Comparison of ENCODE assay signal across 9 cellular contexts in the genomic region with DNA sequence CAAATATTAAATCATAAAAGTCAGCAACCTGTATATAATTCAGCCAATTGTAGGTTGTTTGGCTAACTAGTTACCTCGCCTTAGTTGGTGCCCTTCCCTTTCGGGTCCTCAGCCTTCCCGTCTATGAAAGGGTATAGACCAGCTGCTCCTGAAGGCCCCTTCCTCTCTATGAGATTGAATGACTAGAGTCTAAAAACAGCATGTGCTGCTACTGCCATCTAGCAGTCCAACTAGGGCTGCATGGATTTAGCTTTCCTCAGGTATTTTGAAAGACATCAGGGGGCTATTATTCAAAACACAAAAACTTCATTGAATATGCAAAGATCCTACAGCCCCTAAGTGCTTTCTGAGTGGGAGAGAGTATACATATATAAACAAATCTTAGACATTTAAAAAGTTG. TPM values are rescaled to one million over a fixed set of nuclear protein-coding genes. Genes with fewer than 3 reads are reported as not detected.
DNase-seq lines count a peak whose midpoint lies in the region; ATAC-seq and TF ChIP-seq lines count a peak whose summit lies in the region.
"Had no signal": no experiment of that assay in that cellular context is flagged by ENCODE, and none has a peak within 500 bp of the region (broad histone marks: within the 10 kb centered on the region; RNA-seq: fewer than 3 reads in every experiment).

No MANE protein-coding gene starts in this region.

- POLR2A ChIA-PET in activated CD8-positive, alpha-beta T cell treated with anti-CD3 and anti-CD28 coated beads for 36 hours (lab: Charles Lee) = no interaction called here
- POLR2A ChIA-PET in activated CD8-positive, alpha-beta T cell treated with anti-CD3 and anti-CD28 coated beads, Interleukin-2, amount 10 ng/mL, durations not matched to agents 7 days and 5 days (lab: Charles Lee) = no interaction called here

- TF ChIP-seq CTCF in activated CD8-positive, alpha-beta T cell treated with anti-CD3 and anti-CD28 coated beads for 36 hours (IDR thresholded peaks at IDR 0.05) = peak; percentile 31

- peaks cover 2% of the 10 kb centered on the region for H3K9me3 Mint-ChIP-seq in activated CD8-positive, alpha-beta T cell treated with anti-CD3 and anti-CD28 coated beads for 36 hours
- H3K9me3 Mint-ChIP-seq in activated CD8-positive, alpha-beta T cell treated with anti-CD3 and anti-CD28 coated beads, Interleukin-2, amount 10 ng/mL, durations not matched to agents 7 days and 5 days (ENCODE audit: insufficient read depth) = no peaks in the 10 kb centered on the region
- no peaks in the 10 kb centered on the region for H3K9me3 Mint-ChIP-seq in activated T-helper 17 cell treated with anti-CD3 and anti-CD28 coated beads, Interleukin-2, amount 50 U/mL, for 72 hours

- H3K36me3 Mint-ChIP-seq in activated CD8-positive, alpha-beta T cell treated with anti-CD3 and anti-CD28 coated beads for 36 hours (ENCODE audit: low read depth) = no peaks in the 10 kb centered on the region
- H3K36me3 Mint-ChIP-seq in activated CD8-positive, alpha-beta T cell treated with anti-CD3 and anti-CD28 coated beads, Interleukin-2, amount 10 ng/mL, durations not matched to agents 7 days and 5 days (ENCODE audit: low read depth) = no peaks in the 10 kb centered on the region
- no peaks in the 10 kb centered on the region for H3K36me3 Mint-ChIP-seq in activated T-helper 17 cell treated with anti-CD3 and anti-CD28 coated beads, Interleukin-2, amount 50 U/mL, for 72 hours (ENCODE audit: low read depth)

- H3K27me3 Mint-ChIP-seq in activated CD8-positive, alpha-beta T cell treated with anti-CD3 and anti-CD28 coated beads for 36 hours = peaks cover 6% of the 10 kb centered on the region
- peaks cover 16% of the 10 kb centered on the region for H3K27me3 Mint-ChIP-seq in activated CD8-positive, alpha-beta T cell treated with anti-CD3 and anti-CD28 coated beads, Interleukin-2, amount 10 ng/mL, durations not matched to agents 7 days and 5 days (ENCODE audit: low read depth)
- peaks cover 3% of the 10 kb centered on the region for H3K27me3 Mint-ChIP-seq in activated T-helper 17 cell treated with anti-CD3 and anti-CD28 coated beads, Interleukin-2, amount 50 U/mL, for 72 hours

- CTCF ChIA-PET in activated CD8-positive, alpha-beta T cell treated with anti-CD3 and anti-CD28 coated beads for 36 hours (lab: Charles Lee) = interaction anchor here (1.0 to 3.8 kb wide), 13 partner anchors 9 to 541 kb away, joined by 3 to 27 read pairs (median 4); no protein-coding TSS in a partner anchor
- CTCF ChIA-PET in activated CD8-positive, alpha-beta T cell treated with anti-CD3 and anti-CD28 coated beads, Interleukin-2, amount 10 ng/mL, durations not matched to agents 7 days and 5 days (lab: Charles Lee) = interaction anchor here (0.7 to 3.9 kb wide), 19 partner anchors 11 to 692 kb away, joined by 3 to 50 read pairs (median 4); a partner anchor contains a TSS

- peaks cover 14% of the 10 kb centered on the region for H3K4me1 Mint-ChIP-seq in activated CD8-positive, alpha-beta T cell treated with anti-CD3 and anti-CD28 coated beads for 36 hours (ENCODE audit: low read depth)
- peaks cover 18% of the 10 kb centered on the region for H3K4me1 Mint-ChIP-seq in activated CD8-positive, alpha-beta T cell treated with anti-CD3 and anti-CD28 coated beads, Interleukin-2, amount 10 ng/mL, durations not matched to agents 7 days and 5 days (ENCODE audit: low read depth)
- peaks cover 13% of the 10 kb centered on the region for H3K4me1 Mint-ChIP-seq in activated T-helper 17 cell treated with anti-CD3 and anti-CD28 coated beads, Interleukin-2, amount 50 U/mL, for 72 hours

- H3K27ac Mint-ChIP-seq in activated CD8-positive, alpha-beta T cell treated with anti-CD3 and anti-CD28 coated beads for 36 hours = no peak overlapping the region
- H3K27ac Mint-ChIP-seq in activated CD8-positive, alpha-beta T cell treated with anti-CD3 and anti-CD28 coated beads, Interleukin-2, amount 10 ng/mL, durations not matched to agents 7 days and 5 days = no peak overlapping the region
- H3K27ac Mint-ChIP-seq in activated T-helper 17 cell treated with anti-CD3 and anti-CD28 coated beads, Interleukin-2, amount 50 U/mL, for 72 hours = no peak overlapping the region
- H3K27ac Mint-ChIP-seq: memory B cell had no signal

- intact Hi-C loops in activated CD8-positive, alpha-beta T cell treated with anti-CD3 and anti-CD28 coated beads for 36 hours (cut with micrococcal nuclease) = loop anchor here (5.0 kb wide), 2 partner anchors 236 to 531 kb away; no protein-coding TSS in a partner anchor

- no peak overlapping the region for H3K4me3 Mint-ChIP-seq in activated CD8-positive, alpha-beta T cell treated with anti-CD3 and anti-CD28 coated beads for 36 hours
- H3K4me3 Mint-ChIP-seq in activated CD8-positive, alpha-beta T cell treated with anti-CD3 and anti-CD28 coated beads, Interleukin-2, amount 10 ng/mL, durations not matched to agents 7 days and 5 days = no peak overlapping the region
- H3K4me3 Mint-ChIP-seq in activated T-helper 17 cell treated with anti-CD3 and anti-CD28 coated beads, Interleukin-2, amount 50 U/mL, for 72 hours = no peak overlapping the region
- H3K4me3 Mint-ChIP-seq: memory B cell had no signal

- DNase-seq in activated CD8-positive, alpha-beta T cell treated with anti-CD3 and anti-CD28 coated beads for 36 hours = peak; percentile 22
- no peak for DNase-seq in activated CD8-positive, alpha-beta T cell treated with anti-CD3 and anti-CD28 coated beads, Interleukin-2, amount 10 ng/mL, durations not matched to agents 7 days and 5 days
- DNase-seq in NCI-H2227 (lab: John Stamatoyannopoulos, UW; ENCODE audit: unreplicated experiment) = peak; percentile 36
- DNase-seq in cerebellar cortex (ENCODE audit: low spot score) = peak; percentile 60
- DNase-seq in retina = peak; percentile 56
- DNase-seq in dedifferentiated amniotic fluid mesenchymal stem cell (ENCODE audit: extremely low spot score) = no peak
- DNase-seq in activated gamma-delta T cell treated with Interleukin-2 at 50 U/mL for 16 hours = no peak

- ATAC-seq in activated CD8-positive, alpha-beta T cell treated with anti-CD3 and anti-CD28 coated beads for 36 hours = no peak
- ATAC-seq in activated CD8-positive, alpha-beta T cell treated with anti-CD3 and anti-CD28 coated beads, Interleukin-2, amount 10 ng/mL, durations not matched to agents 7 days and 5 days = no peak
- ATAC-seq in activated T-helper 17 cell treated with anti-CD3 and anti-CD28 coated beads, Interleukin-2, amount 50 U/mL, for 72 hours (replicated peaks) = no peak

RNA-seq across cellular contexts. Expression of a gene that starts 37.0 kb away (rescaled TPM):
- total RNA-seq in activated CD8-positive, alpha-beta T cell treated with anti-CD3 and anti-CD28 coated beads for 36 hours = 10 to 100 TPM; 43.5 to 46.5 TPM
- 10 to 100 TPM; 25.8 to 26.7 TPM for total RNA-seq in activated CD8-positive, alpha-beta T cell treated with anti-CD3 and anti-CD28 coated beads, Interleukin-2, amount 10 ng/mL, durations not matched to agents 7 days and 5 days
- 10 to 100 TPM; 40.9 to 62.3 TPM for total RNA-seq in activated T-helper 17 cell treated with anti-CD3 and anti-CD28 coated beads, Interleukin-2, amount 50 U/mL, for 72 hours

Comparison
In these comparisons a context has a peak if more than half of its experiments do, and no peak if none do; other contexts are left out.
1. DNase-seq: peak in activated CD8-positive, alpha-beta T cell treated with anti-CD3 and anti-CD28 coated beads for 36 hours (single experiment), NCI-H2227 (single experiment), cerebellar cortex (single experiment) and retina (single experiment); none in activated CD8-positive, alpha-beta T cell treated with anti-CD3 and anti-CD28 coated beads, Interleukin-2, amount 10 ng/mL, durations not matched to agents 7 days and 5 days (single experiment), dedifferentiated amniotic fluid mesenchymal stem cell (single experiment) and activated gamma-delta T cell treated with Interleukin-2 at 50 U/mL for 16 hours (single experiment).